In the genomic region with DNA sequence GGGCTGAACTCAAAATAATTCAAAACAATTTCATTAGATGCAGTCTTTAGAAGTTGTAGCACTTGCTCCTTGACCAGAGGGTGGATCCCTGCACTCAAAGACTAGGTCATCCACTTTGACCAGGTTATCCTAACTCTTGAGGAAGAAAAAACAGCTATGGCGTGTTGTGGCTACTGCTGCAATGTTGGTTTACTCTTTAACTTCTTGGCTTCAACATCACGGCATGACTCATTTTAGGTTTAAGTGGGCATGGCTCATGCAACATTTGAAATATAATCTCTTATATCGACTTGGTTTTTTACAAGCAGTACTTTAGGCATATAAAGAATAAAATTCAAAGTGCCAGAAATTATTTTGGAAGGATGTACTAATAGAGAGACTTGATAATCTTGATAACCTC, we compare ENCODE assay signal across 12 cellular contexts. TPM values are rescaled to one million over a fixed set of nuclear protein-coding genes. Genes with fewer than 3 reads are reported as not detected.
DNase-seq lines count a peak whose midpoint lies in the region; ATAC-seq and TF ChIP-seq lines count a peak whose summit lies in the region.
"Had no signal": no experiment of that assay in that cellular context is flagged by ENCODE, and none has a peak within 500 bp of the region (broad histone marks: within the 10 kb centered on the region; RNA-seq: fewer than 3 reads in every experiment).

No MANE protein-coding gene starts in this region.

- TF ChIP-seq POLR2A in HCT116 (IDR thresholded peaks at IDR 0.05; ENCODE audit: borderline replicate concordance, extremely low read depth, insufficient read depth, insufficient read length): no peak

- H3K4me3 ChIP-seq in HCT116 (replicated peaks in 1 of 2; ENCODE audit: low read depth in 1 of 2, low read length in 2 of 2) (no peak overlapping the region), skeletal muscle tissue (ENCODE audit: low read length in 3 of 3) (no peak overlapping the region)
- H3K4me3 ChIP-seq: esophagus squamous epithelium had no signal

- H3K4me1 ChIP-seq in HCT116 (ENCODE audit: control insufficient read depth in 1 of 2, insufficient read depth in 2 of 2, low read length in 2 of 2): peaks cover 38 to 41% of the 10 kb centered on the region in 2 experiments
- peaks cover 0 to 10% (median 6%) of the 10 kb centered on the region in 3 donors for H3K4me1 ChIP-seq in skeletal muscle tissue (ENCODE audit: control insufficient read depth in 3 of 3, insufficient read depth in 3 of 3, low read length in 3 of 3)

- RAD21 ChIA-PET in HCT116 (lab: Charles Lee; ENCODE audit: low non-redundant PET in 1 of 2, low total read pairs in 2 of 2, uncharacterized antibody in 2 of 2, unreplicated experiment in 2 of 2): interaction anchor here (1.9 to 3.6 kb wide), 2 partner anchors 75 to 76 kb away, joined by 10 to 18 read pairs; no protein-coding TSS in a partner anchor

- DNase-seq in HCT116 (ENCODE audit: low read depth, low spot score) (peak; percentile 64), RPMI7951 (ENCODE audit: low read depth) (peak; percentile 81), fibroblast of peridontal ligament (ENCODE audit: extremely low read depth) (peak; percentile 95), NCI-H1436 (lab: John Stamatoyannopoulos, UW) (no peak)
- DNase-seq: esophagus squamous epithelium, KG1, nephron progenitor cell had no signal

- POLR2A ChIA-PET in HCT116 (lab: Charles Lee): interaction anchor here (0.8 to 2.4 kb wide), 4 partner anchors 10 to 80 kb away, joined by 3 to 5 read pairs (median 4); no protein-coding TSS in a partner anchor

- no peak for TF ChIP-seq CTCF in HCT116 (IDR thresholded peaks at IDR 0.05 in 2 of 3, conservative IDR thresholded peaks at IDR 0.05 in 1 of 3; ENCODE audit: borderline replicate concordance in 1 of 3, insufficient read depth in 1 of 3, low read depth in 2 of 3, low read length in 2 of 3)

- ATAC-seq in HCT116 (peak; percentile 64), HG03159 (IDR thresholded peaks at IDR 0.05; ENCODE audit: unreplicated experiment) (no peak), HG02981 (IDR thresholded peaks at IDR 0.05; ENCODE audit: unreplicated experiment) (no peak), HG02852 (IDR thresholded peaks at IDR 0.05; ENCODE audit: unreplicated experiment) (no peak)

- no peaks in the 10 kb centered on the region for H3K79me2 ChIP-seq in HCT116 (ENCODE audit: insufficient read depth, low read length)

- peak; percentile 10; the same call in 1 of the 2 replicates for TF ChIP-seq RAD21 in HCT116 (IDR thresholded peaks at IDR 0.05; ENCODE audit: low read depth)

- no peaks in the 10 kb centered on the region for H3K27me3 ChIP-seq in HCT116 (ENCODE audit: insufficient read depth, low read length)
- H3K27me3 ChIP-seq in skeletal muscle tissue (ENCODE audit: control insufficient read depth in 3 of 3, insufficient read depth in 3 of 3, low read length in 3 of 3): no peaks in the 10 kb centered on the region
- H3K27me3 ChIP-seq: esophagus squamous epithelium had no signal

- H3K36me3 ChIP-seq in HCT116 (ENCODE audit: control insufficient read depth in 1 of 2, insufficient read depth in 2 of 2, low read length in 2 of 2) (no peaks in the 10 kb centered on the region), skeletal muscle tissue (ENCODE audit: control insufficient read depth in 3 of 3, insufficient read depth in 3 of 3, low read length in 3 of 3) (no peaks in the 10 kb centered on the region)

- H3K9me3 ChIP-seq in HCT116 (ENCODE audit: control insufficient read depth in 1 of 2, insufficient read depth in 1 of 2, low read depth in 1 of 2, low read length in 2 of 2) (no peaks in the 10 kb centered on the region), skeletal muscle tissue (ENCODE audit: control insufficient read depth in 3 of 3, low read length in 3 of 3) (no peaks in the 10 kb centered on the region)
- H3K9me3 ChIP-seq: esophagus squamous epithelium had no signal

- intact Hi-C loops in HCT116 (cut with micrococcal nuclease): no loop called here

- H3K9me2 ChIP-seq in HCT116 (ENCODE audit: insufficient read depth): no peaks in the 10 kb centered on the region

- H4K20me1 ChIP-seq in HCT116 (ENCODE audit: insufficient read depth): no peaks in the 10 kb centered on the region

- BruUV-seq in HCT116 (replicated peaks; lab: Mats Ljungman, UMichigan): no TSS peak

- CTCF ChIA-PET in HCT116 (lab: Charles Lee): interaction anchor here (1.4 to 13.0 kb wide), 3 partner anchors 16 to 129 kb away, joined by 3 to 178 read pairs (median 3); no protein-coding TSS in a partner anchor

- no peak overlapping the region for H3K9ac ChIP-seq in HCT116 (ENCODE audit: low read length)
- no peak overlapping the region for H3K9ac ChIP-seq in skeletal muscle tissue (ENCODE audit: low read depth in 1 of 3, low read length in 3 of 3)

- peak overlapping the region; percentile 33 for H2AFZ ChIP-seq in HCT116 (ENCODE audit: low read depth, low read length, poor library complexity, severe bottlenecking)

- peak overlapping the region; percentile 30; the same call in 1 of the 2 replicates for H3K27ac ChIP-seq in HCT116 (ENCODE audit: low read depth, low read length)
- peak overlapping the region; percentile 51 for H3K27ac ChIP-seq in skeletal muscle tissue (ENCODE audit: low read depth, low read length)

- H3K4me2 ChIP-seq in HCT116 (ENCODE audit: low read length): peak overlapping the region; percentile 48

TF ChIP-seq in HCT116, 20 proteins besides CTCF, POLR2A, EP300 and RAD21 (continues in another document):
- TF ChIP-seq, protein P1, sequence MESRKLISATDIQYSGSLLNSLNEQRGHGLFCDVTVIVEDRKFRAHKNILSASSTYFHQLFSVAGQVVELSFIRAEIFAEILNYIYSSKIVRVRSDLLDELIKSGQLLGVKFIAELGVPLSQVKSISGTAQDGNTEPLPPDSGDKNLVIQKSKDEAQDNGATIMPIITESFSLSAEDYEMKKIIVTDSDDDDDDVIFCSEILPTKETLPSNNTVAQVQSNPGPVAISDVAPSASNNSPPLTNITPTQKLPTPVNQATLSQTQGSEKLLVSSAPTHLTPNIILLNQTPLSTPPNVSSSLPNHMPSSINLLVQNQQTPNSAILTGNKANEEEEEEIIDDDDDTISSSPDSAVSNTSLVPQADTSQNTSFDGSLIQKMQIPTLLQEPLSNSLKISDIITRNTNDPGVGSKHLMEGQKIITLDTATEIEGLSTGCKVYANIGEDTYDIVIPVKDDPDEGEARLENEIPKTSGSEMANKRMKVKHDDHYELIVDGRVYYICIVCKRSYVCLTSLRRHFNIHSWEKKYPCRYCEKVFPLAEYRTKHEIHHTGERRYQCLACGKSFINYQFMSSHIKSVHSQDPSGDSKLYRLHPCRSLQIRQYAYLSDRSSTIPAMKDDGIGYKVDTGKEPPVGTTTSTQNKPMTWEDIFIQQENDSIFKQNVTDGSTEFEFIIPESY (IDR thresholded peaks at IDR 0.05; ENCODE audit: extremely low read depth, insufficient replicate concordance, low read length): no peak
- TF ChIP-seq ZNF274 (IDR thresholded peaks at IDR 0.05; ENCODE audit: low read depth, low read length) (no peak), SP1 (IDR thresholded peaks at IDR 0.05; ENCODE audit: low read depth) (peak; percentile 84), JUND (IDR thresholded peaks at IDR 0.05) (peak; percentile 88), ZFX (IDR thresholded peaks at IDR 0.05) (no peak), CEBPB (IDR thresholded peaks at IDR 0.05; ENCODE audit: low read depth) (peak; percentile 84), EZH2 (IDR thresholded peaks at IDR 0.05) (no peak), FOSL1 (IDR thresholded peaks at IDR 0.05; ENCODE audit: low read depth) (peak; percentile 86), TCF7L2 (IDR thresholded peaks at IDR 0.05; ENCODE audit: borderline replicate concordance, extremely low read depth, insufficient read depth, insufficient read length) (peak; percentile 20), ATF3 (IDR thresholded peaks at IDR 0.05) (no peak), SIN3A (IDR thresholded peaks at IDR 0.05; ENCODE audit: low read depth) (peak; percentile 41; the same call in 1 of the 2 replicates)
- TF ChIP-seq, protein P2, sequence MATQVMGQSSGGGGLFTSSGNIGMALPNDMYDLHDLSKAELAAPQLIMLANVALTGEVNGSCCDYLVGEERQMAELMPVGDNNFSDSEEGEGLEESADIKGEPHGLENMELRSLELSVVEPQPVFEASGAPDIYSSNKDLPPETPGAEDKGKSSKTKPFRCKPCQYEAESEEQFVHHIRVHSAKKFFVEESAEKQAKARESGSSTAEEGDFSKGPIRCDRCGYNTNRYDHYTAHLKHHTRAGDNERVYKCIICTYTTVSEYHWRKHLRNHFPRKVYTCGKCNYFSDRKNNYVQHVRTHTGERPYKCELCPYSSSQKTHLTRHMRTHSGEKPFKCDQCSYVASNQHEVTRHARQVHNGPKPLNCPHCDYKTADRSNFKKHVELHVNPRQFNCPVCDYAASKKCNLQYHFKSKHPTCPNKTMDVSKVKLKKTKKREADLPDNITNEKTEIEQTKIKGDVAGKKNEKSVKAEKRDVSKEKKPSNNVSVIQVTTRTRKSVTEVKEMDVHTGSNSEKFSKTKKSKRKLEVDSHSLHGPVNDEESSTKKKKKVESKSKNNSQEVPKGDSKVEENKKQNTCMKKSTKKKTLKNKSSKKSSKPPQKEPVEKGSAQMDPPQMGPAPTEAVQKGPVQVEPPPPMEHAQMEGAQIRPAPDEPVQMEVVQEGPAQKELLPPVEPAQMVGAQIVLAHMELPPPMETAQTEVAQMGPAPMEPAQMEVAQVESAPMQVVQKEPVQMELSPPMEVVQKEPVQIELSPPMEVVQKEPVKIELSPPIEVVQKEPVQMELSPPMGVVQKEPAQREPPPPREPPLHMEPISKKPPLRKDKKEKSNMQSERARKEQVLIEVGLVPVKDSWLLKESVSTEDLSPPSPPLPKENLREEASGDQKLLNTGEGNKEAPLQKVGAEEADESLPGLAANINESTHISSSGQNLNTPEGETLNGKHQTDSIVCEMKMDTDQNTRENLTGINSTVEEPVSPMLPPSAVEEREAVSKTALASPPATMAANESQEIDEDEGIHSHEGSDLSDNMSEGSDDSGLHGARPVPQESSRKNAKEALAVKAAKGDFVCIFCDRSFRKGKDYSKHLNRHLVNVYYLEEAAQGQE (IDR thresholded peaks at IDR 0.05; ENCODE audit: low read depth): no peak
- TF ChIP-seq, protein P3, sequence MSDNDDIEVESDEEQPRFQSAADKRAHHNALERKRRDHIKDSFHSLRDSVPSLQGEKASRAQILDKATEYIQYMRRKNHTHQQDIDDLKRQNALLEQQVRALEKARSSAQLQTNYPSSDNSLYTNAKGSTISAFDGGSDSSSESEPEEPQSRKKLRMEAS (IDR thresholded peaks at IDR 0.05): peak; percentile 47

RNA-seq across cellular contexts. Expression of gene ANKRD29, which starts 35.4 kb away (rescaled TPM):
- total RNA-seq in HCT116 (2021; ENCODE audit: unreplicated experiment): 8.8 TPM
- polyA plus RNA-seq in HCT116 (2012): 5.8 and 6.8 TPM in 2 replicates
- 1.6 and 1.8 TPM in 2 replicates for total RNA-seq in RPMI7951 (2014; rRNA removed; shearing (Covaris generic))
- total RNA-seq in skeletal muscle tissue: 3.7 TPM
- total RNA-seq: activated T-helper 2 cell treated with anti-CD3 and anti-CD28 coated beads, Interferon-gamma antibody, Interleukin-2, Interleukin-4, amounts not matched to agents 10 μg/mL and 5 μg/mL and 100 μg/mL, durations not matched to agents 14 hours and 24 hours and 36 hours had no signal

RNA-seq across cellular contexts. Expression of gene NPC1, which starts 41.0 kb away (rescaled TPM):
- total RNA-seq in HCT116 (2021; ENCODE audit: unreplicated experiment): 51.6 TPM
- 47.8 and 68.4 TPM in 2 replicates for polyA plus RNA-seq in HCT116 (2012)
- 17.3 and 17.9 TPM in 2 replicates for total RNA-seq in RPMI7951 (2014; rRNA removed; shearing (Covaris generic))
- total RNA-seq in skeletal muscle tissue: 48.0 TPM
